ENCODE assay signal across 12 cellular contexts in the genomic region with DNA sequence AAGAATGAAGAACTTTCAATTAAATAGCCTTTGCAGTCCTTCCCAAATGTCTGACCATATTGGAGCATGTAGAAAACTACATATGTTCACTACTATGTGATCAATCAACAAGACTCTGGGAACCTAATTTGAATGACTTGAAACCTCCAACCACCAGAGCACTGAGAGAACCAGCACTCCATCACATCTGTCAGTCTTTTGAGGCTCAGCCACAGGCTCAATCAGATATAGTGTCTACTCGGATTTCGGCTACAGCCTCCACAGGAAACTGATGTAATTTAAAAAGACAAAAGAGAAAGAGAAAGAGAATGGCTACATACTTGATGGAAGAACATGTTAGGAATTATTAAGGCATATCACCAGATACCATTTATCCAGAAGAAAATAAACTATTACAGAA.
A peak's percentile ranks its signal among the peaks of the same experiment; 100 is the strongest.
DNase-seq lines count a peak whose midpoint lies in the region; ATAC-seq and TF ChIP-seq lines count a peak whose summit lies in the region.
"Had no signal": no experiment of that assay in that cellular context is flagged by ENCODE, and none has a peak within 500 bp of the region (broad histone marks: within the 10 kb centered on the region; RNA-seq: fewer than 3 reads in every experiment).

No MANE protein-coding gene starts in this region.

- H3K27ac ChIP-seq in PC-3 (ENCODE audit: low read length), result no peak overlapping the region
- H3K27ac ChIP-seq: right atrium auricular region, RWPE1 had no signal

- H3K4me3 Mint-ChIP-seq in effector memory CD8-positive, alpha-beta T cell, result peak overlapping the region; percentile 9
- H3K4me3 Mint-ChIP-seq: endodermal cell, IgD-negative memory B cell had no signal

- H3K4me1 ChIP-seq in PC-3 (ENCODE audit: insufficient read depth, low read length) (no peaks in the 10 kb centered on the region), HAP-1 (no peaks in the 10 kb centered on the region)
- H3K4me1 ChIP-seq: right atrium auricular region had no signal

- in situ Hi-C loops in HAP-1 (cut with MboI; ENCODE audit: low sequenced_read_pairs), result no loop called here

- H3K36me3 ChIP-seq in PC-3 (ENCODE audit: low read depth, low read length) (no peaks in the 10 kb centered on the region), HAP-1 (replicated peaks) (no peaks in the 10 kb centered on the region)
- H3K36me3 ChIP-seq: right atrium auricular region had no signal

- no peaks in the 10 kb centered on the region for H4K20me1 ChIP-seq in PC-3 (ENCODE audit: low read length)

- CTCF ChIA-PET in PC-3 (lab: Charles Lee), result no interaction called here

- peaks cover 21 to 32% of the 10 kb centered on the region in 2 donors for H3K4me1 Mint-ChIP-seq in effector memory CD8-positive, alpha-beta T cell (ENCODE audit: low read depth in 2 of 2)

- POLR2A ChIA-PET in PC-3 (lab: Charles Lee; ENCODE audit: unreplicated experiment), result no interaction called here

- peak overlapping the region; percentile 73 to 83 for H3K27ac Mint-ChIP-seq in effector memory CD8-positive, alpha-beta T cell
- H3K27ac Mint-ChIP-seq: endodermal cell, IgD-negative memory B cell had no signal

- no peak overlapping the region for H3K4me2 ChIP-seq in PC-3 (ENCODE audit: low read length)

- H3K9me3 ChIP-seq in PC-3 (ENCODE audit: low read length), result peaks cover 8% of the 10 kb centered on the region; the same call in 1 of the 2 replicates
- H3K9me3 ChIP-seq in HAP-1, result no peaks in the 10 kb centered on the region
- H3K9me3 ChIP-seq: right atrium auricular region had no signal

- H2AFZ ChIP-seq in PC-3 (ENCODE audit: low read length), result no peak overlapping the region

- H3K4me3 ChIP-seq in PC-3 (ENCODE audit: low read length) (no peak overlapping the region), HAP-1 (no peak overlapping the region)
- H3K4me3 ChIP-seq: right atrium auricular region had no signal

- no peaks in the 10 kb centered on the region for H3K79me2 ChIP-seq in PC-3 (ENCODE audit: low read length)

- H3K27me3 Mint-ChIP-seq in effector memory CD8-positive, alpha-beta T cell, result no peaks in the 10 kb centered on the region

- no peak for DNase-seq in effector memory CD8-positive, alpha-beta T cell
- DNase-seq in PC-3 (no peak), left ventricle myocardium superior (no peak), HAP-1 (ENCODE audit: low spot score in 2 of 2) (no peak)
- DNase-seq: endodermal cell had no signal

- TF ChIP-seq CTCF in PC-3 (conservative IDR thresholded peaks at IDR 0.05; ENCODE audit: low read depth, low read length), result no peak

- H3K9ac ChIP-seq in PC-3 (ENCODE audit: low read length), result no peak overlapping the region

- ATAC-seq in GM19023 (IDR thresholded peaks at IDR 0.05; ENCODE audit: unreplicated experiment) (peak; percentile 32), GM21737 (IDR thresholded peaks at IDR 0.05; ENCODE audit: unreplicated experiment) (peak; percentile 36), HG03575 (IDR thresholded peaks at IDR 0.05; ENCODE audit: extremely low read depth, insufficient number of reproducible peaks, low FRiP score, unreplicated experiment) (peak; percentile 26), PC-3 (no peak), left ventricle myocardium superior (no peak), GM18909 (IDR thresholded peaks at IDR 0.05; ENCODE audit: poor library complexity, unreplicated experiment) (no peak)
- ATAC-seq in effector memory CD8-positive, alpha-beta T cell (replicated peaks), result peak; percentile 35

- intact Hi-C loops in PC-3 (cut with micrococcal nuclease) (no loop called here), left ventricle myocardium superior (cut with micrococcal nuclease) (no loop called here)

- H3K9me3 Mint-ChIP-seq in effector memory CD8-positive, alpha-beta T cell, result no peaks in the 10 kb centered on the region
- H3K9me3 Mint-ChIP-seq: endodermal cell, IgD-negative memory B cell had no signal

- H3K27me3 ChIP-seq in PC-3 (ENCODE audit: low read length), result no peaks in the 10 kb centered on the region
- H3K27me3 ChIP-seq in HAP-1 (ENCODE audit: low read depth), result peaks cover 5% of the 10 kb centered on the region; the same call in 1 of the 2 replicates
- H3K27me3 ChIP-seq: right atrium auricular region had no signal

- H3K9me2 ChIP-seq in PC-3 (replicated peaks; ENCODE audit: low read length), result no peaks in the 10 kb centered on the region

- BruUV-seq in PC-3 (replicated peaks; lab: Mats Ljungman, UMichigan), result no TSS peak

- no peaks in the 10 kb centered on the region for H3F3A ChIP-seq in PC-3 (ENCODE audit: low read length, unreplicated experiment)

- H3K36me3 Mint-ChIP-seq in effector memory CD8-positive, alpha-beta T cell (ENCODE audit: insufficient read depth), result peaks cover 3% of the 10 kb centered on the region
- H3K36me3 Mint-ChIP-seq: IgD-negative memory B cell had no signal

Comparison
In these comparisons a context has a peak if more than half of its experiments do, and no peak if none do; other contexts are left out.
1. ATAC-seq: peak in GM19023 (single experiment), GM21737 (single experiment), HG03575 (single experiment) and effector memory CD8-positive, alpha-beta T cell (single experiment); none in PC-3 (single experiment), left ventricle myocardium superior (single experiment) and GM18909 (single experiment).